19 cellular contexts compared by ENCODE assay signal in the genomic region with DNA sequence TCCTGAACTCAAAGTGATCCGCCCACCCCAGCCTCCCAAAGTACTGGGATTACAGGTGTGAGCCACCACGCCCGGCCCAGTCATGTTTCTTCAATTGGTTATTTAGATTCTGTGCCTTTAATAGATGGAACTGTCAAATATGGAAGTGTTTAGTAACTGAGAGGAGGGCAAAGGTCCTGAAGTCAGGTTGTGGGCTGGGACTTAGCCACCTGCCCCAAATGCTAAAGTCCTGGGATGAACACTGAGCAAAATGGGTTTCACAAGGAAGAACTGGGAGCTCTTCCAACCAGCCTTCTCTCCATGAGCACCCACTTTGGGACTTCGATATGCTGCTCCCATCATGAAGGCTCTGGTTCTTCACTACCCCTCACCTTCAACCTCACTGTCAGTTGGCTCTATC.
"Had no signal": no experiment of that assay in that cellular context is flagged by ENCODE, and none has a peak within 500 bp of the region (broad histone marks: within the 10 kb centered on the region; RNA-seq: fewer than 3 reads in every experiment).

No MANE protein-coding gene starts in this region.

- H3K4me3 ChIP-seq: left lung, tibial nerve had no signal

- H3K27me3 ChIP-seq: foreskin keratinocyte, left lung, tibial nerve had no signal

- H3K27ac ChIP-seq: foreskin keratinocyte, left lung, parathyroid adenoma, tibial nerve had no signal

- H3K4me1 ChIP-seq: foreskin keratinocyte, parathyroid adenoma, tibial nerve had no signal

- FAIRE-seq: bronchial epithelial cell, kidney had no signal

- DNase-seq: activated CD4-positive, alpha-beta T cell treated with anti-CD3 and anti-CD28 coated beads, Interleukin-2, amount 50 U/mL, for 48 hours; activated CD8-positive, alpha-beta memory T cell treated with anti-CD3 and anti-CD28 coated beads, Interleukin-2, amount 50 U/mL, for 48 hours; activated effector memory CD4-positive, alpha-beta T cell treated with anti-CD3 and anti-CD28 coated beads, Interleukin-2, amount 50 U/mL, for 16 hours; effector CD8-positive, alpha-beta T cell; erythroblast; foreskin keratinocyte; kidney; mammary epithelial cell; right cardiac atrium; stimulated activated CD4-positive, alpha-beta T cell treated with anti-CD3 and anti-CD28 coated beads, Interleukin-1b, Interleukin-23, amount 100 ng/mL, for 48 hours; stimulated activated naive CD8-positive, alpha-beta T cell treated with anti-CD3 and anti-CD28 coated beads, Interleukin-15, amount 100 ng/mL, for 72 hours; T-helper 9 cell had no signal

- ATAC-seq: activated naive CD4-positive, alpha-beta T cell treated with anti-CD3 and anti-CD28 coated beads, Interleukin-2, amount 50 U/mL, for 72 hours; foreskin keratinocyte; left lung; natural killer cell treated with Interleukin-12 subunit alpha and Interleukin-12 subunit beta and Interleukin-15 and Interleukin-18, amount 100 ng/mL, for 72 hours; right cardiac atrium; stimulated activated naive CD8-positive, alpha-beta T cell treated with anti-CD3 and anti-CD28 coated beads, Interleukin-15, amount 100 ng/mL, for 72 hours; WTC11 had no signal

- H3K9me3 ChIP-seq: left lung, tibial nerve had no signal
